1 cellular context compared by ENCODE assay signal in the genomic region with DNA sequence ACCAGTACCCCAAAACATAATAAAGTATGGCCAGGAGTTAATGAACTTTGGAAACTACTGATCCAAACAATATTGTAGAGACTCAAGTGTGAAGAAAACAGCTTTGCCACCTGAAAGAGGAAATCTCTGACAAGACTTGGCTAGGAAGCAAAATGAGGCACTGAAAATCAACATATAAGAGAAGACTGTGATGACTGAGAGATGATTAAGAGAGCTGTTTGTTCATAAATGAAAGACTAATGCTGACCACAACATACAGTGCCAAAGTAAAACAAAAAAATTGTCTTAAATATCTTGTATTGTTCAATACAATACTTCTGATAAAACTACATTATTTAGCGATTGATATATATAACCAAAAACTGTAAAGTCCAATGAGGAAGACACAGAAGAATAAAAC.
TF ChIP-seq lines count a peak whose summit lies in the region.

No MANE protein-coding gene starts in this region.

TF ChIP-seq in GM23338, 12 proteins besides CTCF, POLR2A, EP300 and RAD21:
- TF ChIP-seq CREB1 (CRISPR knock-in tag; IDR thresholded peaks at IDR 0.05; ENCODE audit: low read depth) (no peak), ETS1 (IDR thresholded peaks at IDR 0.05) (no peak), NANOG (IDR thresholded peaks at IDR 0.05; ENCODE audit: borderline replicate concordance) (no peak), JUNB (IDR thresholded peaks at IDR 0.05; ENCODE audit: unreplicated experiment) (no peak), EZH2phosphoT487 (IDR thresholded peaks at IDR 0.05; ENCODE audit: unreplicated experiment) (no peak), POLR2AphosphoS5 (IDR thresholded peaks at IDR 0.05; ENCODE audit: low read depth) (no peak), STAT1 (IDR thresholded peaks at IDR 0.05; ENCODE audit: unreplicated experiment) (no peak), ZNF331 (CRISPR knock-in tag; IDR thresholded peaks at IDR 0.05; ENCODE audit: low read depth) (no peak), EZH2 (IDR thresholded peaks at IDR 0.05; ENCODE audit: low read depth, unreplicated experiment) (no peak), ZNF114 (CRISPR knock-in tag; IDR thresholded peaks at IDR 0.05) (no peak)
- TF ChIP-seq, protein P1, sequence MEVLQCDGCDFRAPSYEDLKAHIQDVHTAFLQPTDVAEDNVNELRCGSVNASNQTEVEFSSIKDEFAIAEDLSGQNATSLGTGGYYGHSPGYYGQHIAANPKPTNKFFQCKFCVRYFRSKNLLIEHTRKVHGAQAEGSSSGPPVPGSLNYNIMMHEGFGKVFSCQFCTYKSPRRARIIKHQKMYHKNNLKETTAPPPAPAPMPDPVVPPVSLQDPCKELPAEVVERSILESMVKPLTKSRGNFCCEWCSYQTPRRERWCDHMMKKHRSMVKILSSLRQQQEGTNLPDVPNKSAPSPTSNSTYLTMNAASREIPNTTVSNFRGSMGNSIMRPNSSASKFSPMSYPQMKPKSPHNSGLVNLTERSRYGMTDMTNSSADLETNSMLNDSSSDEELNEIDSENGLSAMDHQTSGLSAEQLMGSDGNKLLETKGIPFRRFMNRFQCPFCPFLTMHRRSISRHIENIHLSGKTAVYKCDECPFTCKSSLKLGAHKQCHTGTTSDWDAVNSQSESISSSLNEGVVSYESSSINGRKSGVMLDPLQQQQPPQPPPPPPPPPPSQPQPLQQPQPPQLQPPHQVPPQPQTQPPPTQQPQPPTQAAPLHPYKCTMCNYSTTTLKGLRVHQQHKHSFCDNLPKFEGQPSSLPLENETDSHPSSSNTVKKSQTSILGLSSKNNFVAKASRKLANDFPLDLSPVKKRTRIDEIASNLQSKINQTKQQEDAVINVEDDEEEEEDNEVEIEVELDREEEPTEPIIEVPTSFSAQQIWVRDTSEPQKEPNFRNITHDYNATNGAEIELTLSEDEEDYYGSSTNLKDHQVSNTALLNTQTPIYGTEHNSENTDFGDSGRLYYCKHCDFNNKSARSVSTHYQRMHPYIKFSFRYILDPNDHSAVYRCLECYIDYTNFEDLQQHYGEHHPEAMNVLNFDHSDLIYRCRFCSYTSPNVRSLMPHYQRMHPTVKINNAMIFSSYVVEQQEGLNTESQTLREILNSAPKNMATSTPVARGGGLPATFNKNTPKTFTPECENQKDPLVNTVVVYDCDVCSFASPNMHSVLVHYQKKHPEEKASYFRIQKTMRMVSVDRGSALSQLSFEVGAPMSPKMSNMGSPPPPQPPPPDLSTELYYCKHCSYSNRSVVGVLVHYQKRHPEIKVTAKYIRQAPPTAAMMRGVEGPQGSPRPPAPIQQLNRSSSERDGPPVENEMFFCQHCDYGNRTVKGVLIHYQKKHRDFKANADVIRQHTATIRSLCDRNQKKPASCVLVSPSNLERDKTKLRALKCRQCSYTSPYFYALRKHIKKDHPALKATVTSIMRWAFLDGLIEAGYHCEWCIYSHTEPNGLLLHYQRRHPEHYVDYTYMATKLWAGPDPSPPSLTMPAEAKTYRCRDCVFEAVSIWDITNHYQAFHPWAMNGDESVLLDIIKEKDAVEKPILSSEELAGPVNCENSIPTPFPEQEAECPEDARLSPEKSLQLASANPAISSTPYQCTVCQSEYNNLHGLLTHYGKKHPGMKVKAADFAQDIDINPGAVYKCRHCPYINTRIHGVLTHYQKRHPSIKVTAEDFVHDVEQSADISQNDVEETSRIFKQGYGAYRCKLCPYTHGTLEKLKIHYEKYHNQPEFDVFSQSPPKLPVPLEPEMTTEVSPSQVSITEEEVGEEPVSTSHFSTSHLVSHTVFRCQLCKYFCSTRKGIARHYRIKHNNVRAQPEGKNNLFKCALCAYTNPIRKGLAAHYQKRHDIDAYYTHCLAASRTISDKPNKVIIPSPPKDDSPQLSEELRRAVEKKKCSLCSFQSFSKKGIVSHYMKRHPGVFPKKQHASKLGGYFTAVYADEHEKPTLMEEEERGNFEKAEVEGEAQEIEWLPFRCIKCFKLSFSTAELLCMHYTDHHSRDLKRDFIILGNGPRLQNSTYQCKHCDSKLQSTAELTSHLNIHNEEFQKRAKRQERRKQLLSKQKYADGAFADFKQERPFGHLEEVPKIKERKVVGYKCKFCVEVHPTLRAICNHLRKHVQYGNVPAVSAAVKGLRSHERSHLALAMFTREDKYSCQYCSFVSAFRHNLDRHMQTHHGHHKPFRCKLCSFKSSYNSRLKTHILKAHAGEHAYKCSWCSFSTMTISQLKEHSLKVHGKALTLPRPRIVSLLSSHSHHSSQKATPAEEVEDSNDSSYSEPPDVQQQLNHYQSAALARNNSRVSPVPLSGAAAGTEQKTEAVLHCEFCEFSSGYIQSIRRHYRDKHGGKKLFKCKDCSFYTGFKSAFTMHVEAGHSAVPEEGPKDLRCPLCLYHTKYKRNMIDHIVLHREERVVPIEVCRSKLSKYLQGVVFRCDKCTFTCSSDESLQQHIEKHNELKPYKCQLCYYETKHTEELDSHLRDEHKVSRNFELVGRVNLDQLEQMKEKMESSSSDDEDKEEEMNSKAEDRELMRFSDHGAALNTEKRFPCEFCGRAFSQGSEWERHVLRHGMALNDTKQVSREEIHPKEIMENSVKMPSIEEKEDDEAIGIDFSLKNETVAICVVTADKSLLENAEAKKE (CRISPR knock-in tag; IDR thresholded peaks at IDR 0.05), result no peak
- TF ChIP-seq, protein P2, sequence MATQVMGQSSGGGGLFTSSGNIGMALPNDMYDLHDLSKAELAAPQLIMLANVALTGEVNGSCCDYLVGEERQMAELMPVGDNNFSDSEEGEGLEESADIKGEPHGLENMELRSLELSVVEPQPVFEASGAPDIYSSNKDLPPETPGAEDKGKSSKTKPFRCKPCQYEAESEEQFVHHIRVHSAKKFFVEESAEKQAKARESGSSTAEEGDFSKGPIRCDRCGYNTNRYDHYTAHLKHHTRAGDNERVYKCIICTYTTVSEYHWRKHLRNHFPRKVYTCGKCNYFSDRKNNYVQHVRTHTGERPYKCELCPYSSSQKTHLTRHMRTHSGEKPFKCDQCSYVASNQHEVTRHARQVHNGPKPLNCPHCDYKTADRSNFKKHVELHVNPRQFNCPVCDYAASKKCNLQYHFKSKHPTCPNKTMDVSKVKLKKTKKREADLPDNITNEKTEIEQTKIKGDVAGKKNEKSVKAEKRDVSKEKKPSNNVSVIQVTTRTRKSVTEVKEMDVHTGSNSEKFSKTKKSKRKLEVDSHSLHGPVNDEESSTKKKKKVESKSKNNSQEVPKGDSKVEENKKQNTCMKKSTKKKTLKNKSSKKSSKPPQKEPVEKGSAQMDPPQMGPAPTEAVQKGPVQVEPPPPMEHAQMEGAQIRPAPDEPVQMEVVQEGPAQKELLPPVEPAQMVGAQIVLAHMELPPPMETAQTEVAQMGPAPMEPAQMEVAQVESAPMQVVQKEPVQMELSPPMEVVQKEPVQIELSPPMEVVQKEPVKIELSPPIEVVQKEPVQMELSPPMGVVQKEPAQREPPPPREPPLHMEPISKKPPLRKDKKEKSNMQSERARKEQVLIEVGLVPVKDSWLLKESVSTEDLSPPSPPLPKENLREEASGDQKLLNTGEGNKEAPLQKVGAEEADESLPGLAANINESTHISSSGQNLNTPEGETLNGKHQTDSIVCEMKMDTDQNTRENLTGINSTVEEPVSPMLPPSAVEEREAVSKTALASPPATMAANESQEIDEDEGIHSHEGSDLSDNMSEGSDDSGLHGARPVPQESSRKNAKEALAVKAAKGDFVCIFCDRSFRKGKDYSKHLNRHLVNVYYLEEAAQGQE (IDR thresholded peaks at IDR 0.05; ENCODE audit: unreplicated experiment), result no peak
